ENCODE assay signal across 8 cellular contexts in the genomic region with DNA sequence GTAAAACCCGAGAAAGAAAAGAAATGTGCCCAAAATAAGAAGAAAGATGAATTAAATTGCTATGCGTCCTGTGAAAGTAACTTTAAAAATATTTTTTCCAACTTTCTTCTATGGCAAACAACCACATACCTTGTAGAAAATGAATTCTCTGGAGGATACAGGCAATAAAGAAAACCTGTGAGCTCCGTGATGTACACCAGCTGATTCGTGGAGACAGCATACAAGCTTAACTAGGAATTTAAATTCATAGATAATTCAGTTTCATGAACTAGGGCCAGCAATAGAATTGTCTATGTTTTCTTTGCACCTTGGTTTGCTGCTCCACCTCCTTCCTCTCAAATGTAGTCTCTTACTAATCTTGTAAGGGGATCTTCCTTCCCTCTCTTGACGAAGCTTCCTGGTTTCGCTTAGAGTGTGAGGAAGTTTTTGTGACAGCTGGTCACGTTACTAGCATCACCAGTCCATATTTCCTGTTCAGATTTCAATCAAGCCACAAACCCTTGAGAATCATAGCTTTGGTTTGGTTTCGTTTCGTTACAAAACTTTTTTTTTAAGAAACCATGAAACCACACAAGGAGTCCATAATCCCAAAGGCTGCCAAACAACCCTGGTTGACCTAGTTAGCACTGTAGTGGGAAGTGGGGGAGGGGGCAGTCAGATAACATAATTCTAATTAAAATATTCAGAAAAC. TPM values are rescaled to one million over a fixed set of nuclear protein-coding genes. Genes with fewer than 3 reads are reported as not detected.
DNase-seq lines count a peak whose midpoint lies in the region; ATAC-seq and TF ChIP-seq lines count a peak whose summit lies in the region.

No MANE protein-coding gene starts in this region.

- H3K4me2 ChIP-seq in GM23248 (ENCODE audit: unreplicated experiment) = peak overlapping the region; percentile 99
- H3K4me2 ChIP-seq in OCI-LY3 (ENCODE audit: low read length) = peak overlapping the region; percentile 52
- H3K4me2 ChIP-seq in osteoblast (ENCODE audit: insufficient read depth, low read length) = peak overlapping the region; percentile 83

- H2AFZ ChIP-seq in GM23248 = peak overlapping the region; percentile 69
- H2AFZ ChIP-seq in OCI-LY3 (ENCODE audit: low read depth, low read length) = peak overlapping the region; percentile 3; the same call in 1 of the 2 replicates
- peak overlapping the region; percentile 87 for H2AFZ ChIP-seq in osteoblast (ENCODE audit: low read length)

- no peaks in the 10 kb centered on the region for H3K27me3 ChIP-seq in GM23248 (replicated peaks; ENCODE audit: insufficient read depth)
- H3K27me3 ChIP-seq in OCI-LY3 (ENCODE audit: low read depth, low read length) = peaks cover 6% of the 10 kb centered on the region; the same call in 1 of the 2 replicates
- no peaks in the 10 kb centered on the region for H3K27me3 ChIP-seq in osteoblast (ENCODE audit: insufficient read depth, low read length)

- ATAC-seq in GM18517 (IDR thresholded peaks at IDR 0.05; ENCODE audit: unreplicated experiment) (no peak), GM19455 (IDR thresholded peaks at IDR 0.05; ENCODE audit: unreplicated experiment) (no peak)

- in situ Hi-C loops in GM23248 (cut with MboI) = no loop called here
- in situ Hi-C loops in T47D (cut with HindIII; ENCODE audit: low pct_unique_long_range_greater_than_20kb, low sequenced_read_pairs) = no loop called here

- WGBS in GM23248 (ENCODE audit: low coverage in 1 of 2, low lambda C conversion rate in 2 of 2, missing lambda C conversion rate in 2 of 2), 2 experiments = 12 to 16% methylated on average over 9 of the region's 9 CpGs

- H4K20me1 ChIP-seq in GM23248 (ENCODE audit: insufficient read depth) = no peaks in the 10 kb centered on the region
- no peaks in the 10 kb centered on the region for H4K20me1 ChIP-seq in OCI-LY3 (ENCODE audit: insufficient read depth, low read length)
- H4K20me1 ChIP-seq in osteoblast (ENCODE audit: insufficient read depth, low read length) = no peaks in the 10 kb centered on the region

- DNase-seq in COLO829 (ENCODE audit: low spot score) (peak; percentile 85), GM23248 (peak; percentile 82), T47D (ENCODE audit: low read depth in 1 of 2, low spot score in 1 of 2) (peak; percentile 49 to 92), osteoblast (ENCODE audit: insufficient read length, low spot score, missing footprints) (peak; percentile 74), NCI-H2196 treated with DMSO at 0.1 percent for 48 hours (lab: John Stamatoyannopoulos, UW; ENCODE audit: unreplicated experiment) (no peak)

- H3K4me3 ChIP-seq in GM23248 = peak overlapping the region; percentile 70
- peak overlapping the region; percentile 49 for H3K4me3 ChIP-seq in OCI-LY3 (ENCODE audit: low read length)
- peak overlapping the region; percentile 73 for H3K4me3 ChIP-seq in osteoblast (ENCODE audit: insufficient read depth, low read length)

- H3K36me3 ChIP-seq in GM23248 (ENCODE audit: low read depth) (peaks cover 10% of the 10 kb centered on the region), OCI-LY3 (replicated peaks; ENCODE audit: low read depth, low read length) (peaks cover 8% of the 10 kb centered on the region), osteoblast (ENCODE audit: insufficient read depth, low read length) (no peaks in the 10 kb centered on the region)

- H3K27ac ChIP-seq in GM23248 = peak overlapping the region; percentile 66
- peak overlapping the region; percentile 50 for H3K27ac ChIP-seq in OCI-LY3 (ENCODE audit: low read length)
- H3K27ac ChIP-seq in osteoblast (ENCODE audit: low read depth, low read length) = peak overlapping the region; percentile 85

- H3K79me2 ChIP-seq in GM23248 (ENCODE audit: insufficient read depth) (peaks cover 91% of the 10 kb centered on the region), OCI-LY3 (ENCODE audit: low read length) (no peaks in the 10 kb centered on the region), osteoblast (ENCODE audit: insufficient read depth, low read length) (peaks cover 3% of the 10 kb centered on the region)

- peaks cover 25% of the 10 kb centered on the region for H3K4me1 ChIP-seq in GM23248 (ENCODE audit: insufficient read depth)
- peaks cover 16% of the 10 kb centered on the region for H3K4me1 ChIP-seq in OCI-LY3 (ENCODE audit: low read length)
- peaks cover 12% of the 10 kb centered on the region for H3K4me1 ChIP-seq in osteoblast (ENCODE audit: insufficient read depth, low read length)

- no peaks in the 10 kb centered on the region for H3K9me2 ChIP-seq in GM23248 (ENCODE audit: insufficient read depth)

- H3K9me3 ChIP-seq in GM23248 (ENCODE audit: low read depth) (no peaks in the 10 kb centered on the region), OCI-LY3 (ENCODE audit: insufficient read depth, low read length) (peaks cover 5% of the 10 kb centered on the region; the same call in 1 of the 2 replicates), osteoblast (ENCODE audit: low read depth, low read length) (no peaks in the 10 kb centered on the region)

- H3F3A ChIP-seq in GM23248 (ENCODE audit: insufficient read depth) = peaks cover 42% of the 10 kb centered on the region

- H3K9ac ChIP-seq in GM23248 = peak overlapping the region; percentile 73
- no peak overlapping the region for H3K9ac ChIP-seq in OCI-LY3 (ENCODE audit: low read length)

- TF ChIP-seq CTCF in OCI-LY3 (IDR thresholded peaks at IDR 0.05; ENCODE audit: low read depth, low read length) (no peak), osteoblast (IDR thresholded peaks at IDR 0.05; ENCODE audit: extremely low read depth, low read depth, low read length) (no peak)

RNA-seq across cellular contexts. Expression of gene GREM2, which starts 35.8 kb away (rescaled TPM):
- 39.8 and 47.8 TPM in 2 replicates for total RNA-seq in GM23248 (2014; rRNA removed; shearing (Covaris generic))
- 83.8 and 86.5 TPM in 2 replicates for polyA plus RNA-seq in GM23248 (2016; fragmentation: Nextera tagmentation; extraction: Ambion mirVana)
- total RNA-seq in osteoblast = 4.7 and 5.6 TPM in 2 replicates

Comparison
In these comparisons a context has a peak if more than half of its experiments do, and no peak if none do; other contexts are left out.
1. H2AFZ ChIP-seq: peak in every context shown above with its lines; median percentile 87 in osteoblast; 69 in GM23248; 3 in OCI-LY3.